ENCODE assay signal across 8 cellular contexts in the genomic region with DNA sequence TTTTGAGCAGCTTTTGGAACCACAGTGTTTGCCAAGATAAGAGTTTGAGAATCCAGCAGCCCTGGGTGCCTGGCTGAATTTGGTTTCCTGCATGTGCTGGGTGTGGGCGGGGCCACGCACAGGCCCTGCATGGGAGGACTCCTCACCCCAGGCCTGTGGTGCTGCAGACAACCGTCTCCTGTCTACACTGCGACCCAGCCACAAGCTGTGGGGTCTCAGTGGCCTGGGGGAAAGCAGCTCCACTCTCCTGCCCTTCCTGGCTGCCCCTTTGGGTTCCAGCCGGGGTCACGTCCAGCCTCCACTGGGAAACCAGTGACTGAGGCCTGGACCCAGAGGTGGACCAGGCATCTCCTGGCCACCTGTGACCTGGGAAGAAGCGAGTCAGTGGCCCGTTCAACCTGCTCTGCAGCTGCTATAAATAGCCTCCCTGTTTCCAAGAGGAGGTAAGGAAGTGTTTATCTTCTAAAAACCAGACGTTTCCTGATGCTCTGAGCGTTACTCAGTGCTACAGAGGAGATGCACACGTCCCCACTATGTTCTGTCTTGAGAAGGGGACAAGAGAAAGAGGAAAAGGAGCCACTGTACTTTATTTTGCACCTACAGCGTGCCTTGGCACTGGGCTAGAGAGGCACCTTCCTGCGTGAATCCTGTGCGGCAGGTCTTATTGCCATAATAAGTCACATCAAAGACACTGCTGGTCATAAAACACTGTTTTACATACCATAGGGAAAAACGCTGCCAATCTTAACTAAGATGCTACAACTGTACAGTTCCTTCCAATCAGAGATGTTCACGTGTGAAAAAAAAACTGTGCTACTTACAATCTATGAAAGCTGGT. TPM values are rescaled to one million over a fixed set of nuclear protein-coding genes. Genes with fewer than 3 reads are reported as not detected.
DNase-seq lines count a peak whose midpoint lies in the region; ATAC-seq and TF ChIP-seq lines count a peak whose summit lies in the region.

No MANE protein-coding gene starts in this region.

- no peak overlapping the region for H3K4ac ChIP-seq in neuronal stem cell (ENCODE audit: low read length)

- no peak overlapping the region for H3K23ac ChIP-seq in neuronal stem cell (ENCODE audit: low read depth, low read length, poor library complexity)

- no peak overlapping the region for H3K14ac ChIP-seq in neuronal stem cell (ENCODE audit: low read length)

- no peak overlapping the region for H4K91ac ChIP-seq in neuronal stem cell (ENCODE audit: low read depth, low read length, poor library complexity)

- CTCF ChIA-PET in CD8-positive, alpha-beta memory T cell (lab: Charles Lee), result interaction anchor here (1.7 kb wide), 1 partner anchor 9 kb away, joined by 6 read pairs; no protein-coding TSS in a partner anchor

- TF ChIP-seq POLR2A in body of pancreas (IDR thresholded peaks at IDR 0.05), result no peak

- no peak overlapping the region for H3K27ac ChIP-seq in CD8-positive, alpha-beta memory T cell (ENCODE audit: low read depth, low read length)
- H3K27ac ChIP-seq in body of pancreas, result peak overlapping the region in 3 of 4 donors; percentile 46 to 72 (median 62)
- no peak overlapping the region for H3K27ac ChIP-seq in neuronal stem cell (replicated peaks; ENCODE audit: low read length)

- H3K27me3 Mint-ChIP-seq in CD8-positive, alpha-beta memory T cell, result peaks cover 3 to 4% of the 10 kb centered on the region in 2 donors
- peaks cover 37% of the 10 kb centered on the region for H3K27me3 Mint-ChIP-seq in nephron progenitor cell (ENCODE audit: low read depth, poor library complexity)

- peaks cover 11 to 13% (median 12%) of the 10 kb centered on the region in 3 donors for H3K4me1 Mint-ChIP-seq in CD8-positive, alpha-beta memory T cell
- H3K4me1 Mint-ChIP-seq in nephron progenitor cell, result peaks cover 13% of the 10 kb centered on the region

- H3K27ac Mint-ChIP-seq in CD8-positive, alpha-beta memory T cell, result peak overlapping the region in 6 of 8 donors; percentile 19 to 85 (median 64)
- H3K27ac Mint-ChIP-seq in nephron progenitor cell, result no peak overlapping the region

- WGBS in body of pancreas, 2 donors, result 30 to 33% methylated on average over 15 to 16 of the region's 16 CpGs
- WGBS in neuronal stem cell (ENCODE audit: extremely low coverage in 2 of 2, insufficient read length in 2 of 2, insufficient replicate concordance in 1 of 2), 2 donors, result no CpG with 5 or more reads among the region's 16 CpGs

- DNase-seq in CD8-positive, alpha-beta memory T cell, result peak in 1 of 5 donors; percentile 51
- DNase-seq in LNCaP clone FGC (ENCODE audit: low read depth) (peak; percentile 96), body of pancreas (peak; percentile 61 to 75 (median 70)), neuronal stem cell (ENCODE audit: low spot score) (no peak), nephron progenitor cell (no peak), GF-D8 (lab: John Stamatoyannopoulos, UW) (no peak), HAP-1 (ENCODE audit: low spot score in 2 of 2) (no peak)

- TF ChIP-seq CTCF in LNCaP clone FGC (IDR thresholded peaks at IDR 0.05; ENCODE audit: control insufficient read depth, extremely low read depth, insufficient read depth) (no peak), body of pancreas (IDR thresholded peaks at IDR 0.05) (no peak), nephron progenitor cell (IDR thresholded peaks at IDR 0.05) (no peak)

- H2BK15ac ChIP-seq in neuronal stem cell (ENCODE audit: low read length), result no peak overlapping the region

- no peak overlapping the region for H3K4me3 ChIP-seq in CD8-positive, alpha-beta memory T cell (ENCODE audit: low read length)
- H3K4me3 ChIP-seq in LNCaP clone FGC (ENCODE audit: low read depth, low read length) (0 out of 2 replicates have a peak overlapping the region, but pooled peaks have one; percentile 13), body of pancreas (no peak overlapping the region), neuronal stem cell (ENCODE audit: low read length in 2 of 2) (no peak overlapping the region), HAP-1 (no peak overlapping the region)

- no peak overlapping the region for H2BK120ac ChIP-seq in neuronal stem cell (ENCODE audit: low read depth, low read length)

- no peaks in the 10 kb centered on the region for H3K36me3 ChIP-seq in CD8-positive, alpha-beta memory T cell (ENCODE audit: insufficient read depth, low read length)
- H3K36me3 ChIP-seq in body of pancreas (replicated peaks in 1 of 2; ENCODE audit: insufficient read depth in 1 of 2, low read depth in 2 of 2), result no peaks in the 10 kb centered on the region
- peaks cover 2 to 8% of the 10 kb centered on the region in 2 donors for H3K36me3 ChIP-seq in neuronal stem cell (replicated peaks in 1 of 2; ENCODE audit: control insufficient read depth in 2 of 2, insufficient read depth in 2 of 2, low read length in 2 of 2)
- no peaks in the 10 kb centered on the region for H3K36me3 ChIP-seq in HAP-1 (replicated peaks)

- no peak overlapping the region for H2AFZ ChIP-seq in neuronal stem cell (ENCODE audit: low read length)

- no peak overlapping the region for H2BK5ac ChIP-seq in neuronal stem cell (ENCODE audit: low read length)

- H3K18ac ChIP-seq in neuronal stem cell (ENCODE audit: low read length), result peak overlapping the region; percentile 36

- H3K4me2 ChIP-seq in neuronal stem cell (ENCODE audit: insufficient read depth, low read length, poor library complexity, severe bottlenecking), result no peak overlapping the region

- H4K8ac ChIP-seq in neuronal stem cell (ENCODE audit: low read depth, low read length), result no peak overlapping the region

- no peak overlapping the region for H3K4me3 Mint-ChIP-seq in CD8-positive, alpha-beta memory T cell
- no peak overlapping the region for H3K4me3 Mint-ChIP-seq in nephron progenitor cell

- peaks cover 11% of the 10 kb centered on the region for H3K4me1 ChIP-seq in CD8-positive, alpha-beta memory T cell (ENCODE audit: insufficient read depth, low read length)
- peaks cover 30% of the 10 kb centered on the region for H3K4me1 ChIP-seq in body of pancreas
- H3K4me1 ChIP-seq in neuronal stem cell (ENCODE audit: control insufficient read depth in 2 of 2, insufficient read depth in 1 of 2, low read depth in 1 of 2, low read length in 2 of 2), result no peaks in the 10 kb centered on the region
- no peaks in the 10 kb centered on the region for H3K4me1 ChIP-seq in HAP-1

- in situ Hi-C loops in HAP-1 (cut with MboI; ENCODE audit: low sequenced_read_pairs), result loop anchor here (25.0 kb wide), 1 partner anchor 577 kb away; no protein-coding TSS in a partner anchor

- no peaks in the 10 kb centered on the region for H3K27me3 ChIP-seq in CD8-positive, alpha-beta memory T cell (ENCODE audit: insufficient read depth, low read length, poor library complexity, severe bottlenecking)
- H3K27me3 ChIP-seq in body of pancreas, result no peaks in the 10 kb centered on the region
- H3K27me3 ChIP-seq in neuronal stem cell (ENCODE audit: control insufficient read depth in 3 of 3, insufficient read depth in 3 of 3, low read depth in 1 of 3, low read length in 3 of 3), result peaks cover 0 to 3% (median 0%) of the 10 kb centered on the region in 3 experiments
- H3K27me3 ChIP-seq in HAP-1 (ENCODE audit: low read depth), result no peaks in the 10 kb centered on the region

- H3K9me3 Mint-ChIP-seq in CD8-positive, alpha-beta memory T cell, result no peaks in the 10 kb centered on the region
- peaks cover 4% of the 10 kb centered on the region for H3K9me3 Mint-ChIP-seq in nephron progenitor cell

- POLR2A ChIA-PET in CD8-positive, alpha-beta memory T cell (lab: Charles Lee), result no interaction called here

- no peak overlapping the region for H2AK5ac ChIP-seq in neuronal stem cell (ENCODE audit: low read depth, low read length)

- intact Hi-C loops in body of pancreas (cut with DNase I), result no loop called here

- no peaks in the 10 kb centered on the region for H3K36me3 Mint-ChIP-seq in CD8-positive, alpha-beta memory T cell
- H3K36me3 Mint-ChIP-seq in nephron progenitor cell (ENCODE audit: low read depth), result peaks cover 5% of the 10 kb centered on the region

- no peak overlapping the region for H2BK12ac ChIP-seq in neuronal stem cell (ENCODE audit: low read length)

- H3K9me3 ChIP-seq in CD8-positive, alpha-beta memory T cell (ENCODE audit: low read length), result no peaks in the 10 kb centered on the region
- H3K9me3 ChIP-seq in body of pancreas (no peaks in the 10 kb centered on the region), neuronal stem cell (replicated peaks in 1 of 2; ENCODE audit: control insufficient read depth in 2 of 2, insufficient read depth in 1 of 2, low read depth in 1 of 2, low read length in 2 of 2) (no peaks in the 10 kb centered on the region), HAP-1 (no peaks in the 10 kb centered on the region)

- no peak overlapping the region for H3K9ac ChIP-seq in neuronal stem cell (ENCODE audit: low read depth, low read length, poor library complexity)

- ATAC-seq in body of pancreas (peak; percentile 70), HG03439 (IDR thresholded peaks at IDR 0.05; ENCODE audit: unreplicated experiment) (no peak)

- peaks cover 2% of the 10 kb centered on the region for H3K79me1 ChIP-seq in neuronal stem cell (ENCODE audit: low read depth, low read length)

RNA-seq across cellular contexts. Expression of gene NEURL1B, which starts 47.9 kb away (rescaled TPM):
- under 1 TPM; 0.04 to 0.13 TPM for total RNA-seq in CD8-positive, alpha-beta memory T cell
- polyA plus RNA-seq in CD8-positive, alpha-beta memory T cell, result not detected
- 10 to 100 TPM in 1 of 2 donors, 1 to 10 TPM in 1; 9.9 to 12.2 TPM for total RNA-seq in body of pancreas
- polyA plus RNA-seq in neuronal stem cell (2013, experiment 1 of 2), result 8.1 TPM
- 8.2 TPM for polyA plus RNA-seq in neuronal stem cell (2013, experiment 2 of 2)

Comparison
In these comparisons a context has a peak if more than half of its experiments do, and no peak if none do; other contexts are left out.
1. DNase-seq: peak in LNCaP clone FGC (single experiment) and body of pancreas (4 of 4); none in neuronal stem cell (single experiment), nephron progenitor cell (single experiment), GF-D8 (single experiment) and HAP-1 (0 of 2).
2. H3K27ac ChIP-seq: peak in body of pancreas (3 of 4); none in CD8-positive, alpha-beta memory T cell (single experiment) and neuronal stem cell (single experiment).
3. RNA of gene NEURL1B, which starts 47.9 kb away (total RNA-seq): 9.9 to 12.2 TPM in body of pancreas; 0.04 to 0.13 TPM in CD8-positive, alpha-beta memory T cell; every median in the first group is over 4 times any median in the second.